In genomic region chr3:31442755-31443154, GRCh38 we compare ENCODE assay signal across 22 cellular contexts.
"Had no signal": no experiment of that assay in that cellular context is flagged by ENCODE, and none has a peak within 500 bp of the region (broad histone marks: within the 10 kb centered on the region; RNA-seq: fewer than 3 reads in every experiment).

No MANE protein-coding gene starts in this region.

- H3K27ac ChIP-seq: left ventricle myocardium inferior, prostate gland, tibial nerve had no signal

- ATAC-seq: activated CD8-positive, alpha-beta memory T cell treated with anti-CD3 and anti-CD28 coated beads, Interleukin-2, amount 10 ng/mL, durations not matched to agents 7 days and 5 days; activated T-helper 17 cell treated with anti-CD3 and anti-CD28 coated beads, Interleukin-2, amount 50 U/mL, for 72 hours; right cardiac atrium; stimulated activated naive CD8-positive, alpha-beta T cell treated with anti-CD3 and anti-CD28 coated beads, Interleukin-15, Interleukin-2, amounts not matched to agents 100 U/mL and 50 U/mL, for 24 hours had no signal

- H3K36me3 ChIP-seq: left ventricle myocardium inferior, prostate gland, tibial nerve had no signal

- H3K4me1 ChIP-seq: left ventricle myocardium inferior, prostate gland, tibial nerve had no signal

- FAIRE-seq: urothelium cell line had no signal

- H3K9me3 ChIP-seq: prostate gland, tibial nerve had no signal

- DNase-seq: activated B cell treated with CpG ODN at 0.5 μM for 24 hours; activated CD4-positive, alpha-beta memory T cell treated with anti-CD3 and anti-CD28 coated beads, Interleukin-2, amount 10 ng/mL, durations not matched to agents 7 days and 5 days; activated CD4-positive, alpha-beta T cell treated with anti-CD3 and anti-CD28 coated beads for 48 hours; activated CD8-positive, alpha-beta memory T cell treated with anti-CD3 and anti-CD28 coated beads, Interleukin-2, amount 10 ng/mL, durations not matched to agents 7 days and 5 days; activated naive CD4-positive, alpha-beta T cell; activated naive CD8-positive, alpha-beta T cell treated with anti-CD3 and anti-CD28 coated beads for 36 hours; amniotic stem cell; dermis blood vessel endothelial cell; effector memory CD4-positive, alpha-beta T cell; immature natural killer cell; kidney glomerular epithelial cell; left ventricle myocardium inferior; mammary epithelial cell; nephron progenitor cell; occipital lobe; stimulated activated naive CD8-positive, alpha-beta T cell treated with anti-CD3 and anti-CD28 coated beads, Interleukin-15, Interleukin-2, amounts not matched to agents 100 U/mL and 50 U/mL, for 24 hours; substantia nigra had no signal

- H3K27me3 ChIP-seq: tibial nerve had no signal

- H3K4me3 ChIP-seq: left ventricle myocardium inferior, prostate gland, tibial nerve had no signal
